Comparison of ENCODE assay signal across 9 cellular contexts in genomic region chr16:85514601-85515318, GRCh38.
DNase-seq lines count a peak whose midpoint lies in the region; ATAC-seq, FAIRE-seq and TF ChIP-seq lines count a peak whose summit lies in the region.
"Had no signal": no experiment of that assay in that cellular context is flagged by ENCODE, and none has a peak within 500 bp of the region (broad histone marks: within the 10 kb centered on the region; RNA-seq: fewer than 3 reads in every experiment).

No MANE protein-coding gene starts in this region.

- DNase-seq in LNCaP clone FGC (ENCODE audit: low read depth) (peak; percentile 74), cerebellum (ENCODE audit: low spot score) (peak; percentile 68), lower lobe of right lung (peak; percentile 72), urothelium cell line (ENCODE audit: low spot score) (peak; percentile 86), DMS53 treated with DMSO at 0.1 percent for 48 hours (lab: John Stamatoyannopoulos, UW; ENCODE audit: unreplicated experiment) (no peak), GF-D8 (lab: John Stamatoyannopoulos, UW) (no peak)
- DNase-seq: NCI-H2227 treated with DMSO at 0.1 percent for 48 hours had no signal

- no peaks in the 10 kb centered on the region for H3K9me3 ChIP-seq in lower lobe of right lung

- ATAC-seq in lower lobe of right lung (peak; percentile 83 to 86), HG02623 (IDR thresholded peaks at IDR 0.05; ENCODE audit: unreplicated experiment) (no peak)

- peak; percentile 98 for FAIRE-seq in urothelium cell line (lab: Jason Lieb, UNC)
- FAIRE-seq: islet of Langerhans had no signal

- H3K27me3 ChIP-seq in lower lobe of right lung (ENCODE audit: low read depth): no peaks in the 10 kb centered on the region

- intact Hi-C loops in lower lobe of right lung (cut with DNase I): no loop called here

- TF ChIP-seq CTCF in LNCaP clone FGC (IDR thresholded peaks at IDR 0.05; ENCODE audit: control insufficient read depth, extremely low read depth, insufficient read depth) (no peak), lower lobe of right lung (IDR thresholded peaks at IDR 0.05) (no peak)

- peaks cover 21% of the 10 kb centered on the region for H3K4me1 ChIP-seq in lower lobe of right lung

- H3K27ac ChIP-seq in lower lobe of right lung: peak overlapping the region; percentile 85

- no peaks in the 10 kb centered on the region for H3K36me3 ChIP-seq in lower lobe of right lung

- H3K4me3 ChIP-seq in LNCaP clone FGC (ENCODE audit: low read depth, low read length) (peak overlapping the region; percentile 33), lower lobe of right lung (no peak overlapping the region)

Comparison
In these comparisons a context has a peak if more than half of its experiments do, and no peak if none do; other contexts are left out.
1. DNase-seq: peak in LNCaP clone FGC (single experiment), cerebellum (single experiment), lower lobe of right lung (single experiment) and urothelium cell line (single experiment); none in DMS53 treated with DMSO at 0.1 percent for 48 hours (single experiment) and GF-D8 (single experiment).